29 cellular contexts compared by ENCODE assay signal in genomic region chr2:215633360-215633759, GRCh38.
DNase-seq lines count a peak whose midpoint lies in the region; ATAC-seq, FAIRE-seq and TF ChIP-seq lines count a peak whose summit lies in the region.
"Had no signal": no experiment of that assay in that cellular context is flagged by ENCODE, and none has a peak within 500 bp of the region (broad histone marks: within the 10 kb centered on the region; RNA-seq: fewer than 3 reads in every experiment).

No MANE protein-coding gene starts in this region.

- H4K8ac ChIP-seq in mesendoderm (ENCODE audit: low read depth, low read length): no peak overlapping the region

- H2AFZ ChIP-seq in HepG2 (ENCODE audit: low read length): no peak overlapping the region
- H2AFZ ChIP-seq in K562 (ENCODE audit: low read depth, low read length): no peak overlapping the region

- CTCF ChIA-PET in HepG2 (lab: Yijun Ruan, JAX; ENCODE audit: low intra/inter-chr PET ratio, low total read pairs): no interaction called here
- CTCF ChIA-PET in K562 (lab: Yijun Ruan, JAX; ENCODE audit: low intra/inter-chr PET ratio): no interaction called here

- peaks cover 30% of the 10 kb centered on the region for H3K4me1 Mint-ChIP-seq in HFFc6 (ENCODE audit: low read depth)
- H3K4me1 Mint-ChIP-seq: CD14-positive monocyte; CD4-positive, alpha-beta memory T cell; CD4-positive, CD25-positive, alpha-beta regulatory T cell; CD8-positive, alpha-beta memory T cell had no signal

- H4K20me1 ChIP-seq in HepG2 (ENCODE audit: insufficient read depth, low read length) (no peaks in the 10 kb centered on the region), K562 (replicated peaks; ENCODE audit: control insufficient read depth, insufficient read depth, low read length) (no peaks in the 10 kb centered on the region)
- H4K20me1 ChIP-seq: BLaER1 had no signal

- H3K36me3 Mint-ChIP-seq in HFFc6 (ENCODE audit: low read depth): peaks cover 66% of the 10 kb centered on the region
- H3K36me3 Mint-ChIP-seq: CD4-positive, CD25-positive, alpha-beta regulatory T cell had no signal

- H3K36me3 ChIP-seq in HepG2 (replicated peaks in 1 of 2; ENCODE audit: control insufficient read depth in 1 of 2, insufficient read depth in 2 of 2, low read length in 2 of 2) (no peaks in the 10 kb centered on the region), right lobe of liver (no peaks in the 10 kb centered on the region), K562 (ENCODE audit: control insufficient read depth, insufficient read depth, low read length) (no peaks in the 10 kb centered on the region), mesendoderm (ENCODE audit: control insufficient read depth, insufficient read depth, low read length) (no peaks in the 10 kb centered on the region)
- H3K36me3 ChIP-seq: BE2C, BLaER1 had no signal

- ATAC-seq in HepG2: no peak
- ATAC-seq in right lobe of liver: no peak
- no peak for ATAC-seq in K562
- ATAC-seq: GM12878 had no signal

- TF ChIP-seq POLR2A in HepG2 (IDR thresholded peaks at IDR 0.05; ENCODE audit: insufficient read depth in 1 of 2, low read depth in 2 of 2, low read length in 2 of 2) (no peak), right lobe of liver (IDR thresholded peaks at IDR 0.05) (no peak), K562 (conservative IDR thresholded peaks at IDR 0.05) (no peak)

- TF ChIP-seq CTCF in HepG2 (CRISPR knock-in tag; IDR thresholded peaks at IDR 0.05): no peak
- no peak for TF ChIP-seq CTCF in right lobe of liver (IDR thresholded peaks at IDR 0.05)
- TF ChIP-seq CTCF in K562 (IDR thresholded peaks at IDR 0.05 in 2 of 3, conservative IDR thresholded peaks at IDR 0.05 in 1 of 3; ENCODE audit: insufficient read depth in 2 of 3, low read depth in 1 of 3, low read length in 3 of 3): no peak
- TF ChIP-seq CTCF in coronary artery (IDR thresholded peaks at IDR 0.05): no peak
- no peak for TF ChIP-seq CTCF in HFFc6 (IDR thresholded peaks at IDR 0.05)

- H3K9me3 ChIP-seq in HepG2 (ENCODE audit: low read length) (peaks cover 52% of the 10 kb centered on the region), right lobe of liver (no peaks in the 10 kb centered on the region), K562 (replicated peaks; ENCODE audit: control insufficient read depth, insufficient read depth, low read depth, low read length) (no peaks in the 10 kb centered on the region; the same call in 1 of the 2 replicates)
- H3K9me3 ChIP-seq: BE2C had no signal

- H3K18ac ChIP-seq in mesendoderm (ENCODE audit: low read length): no peak overlapping the region

- intact Hi-C loops in HepG2 (cut with micrococcal nuclease; ENCODE audit: unreplicated experiment) (no loop called here), right lobe of liver (cut with DNase I) (no loop called here), K562 (cut with micrococcal nuclease) (no loop called here)

- no peak overlapping the region for H4K5ac ChIP-seq in mesendoderm (ENCODE audit: low read length)

- H2BK15ac ChIP-seq in mesendoderm (replicated peaks; ENCODE audit: low read depth): peak overlapping the region; percentile 7

- TF ChIP-seq RAD21 in HepG2 (CRISPR knock-in tag; IDR thresholded peaks at IDR 0.05) (no peak), K562 (CRISPR knock-in tag; conservative IDR thresholded peaks at IDR 0.05 in 1 of 2, IDR thresholded peaks at IDR 0.05 in 1 of 2) (no peak)

- FAIRE-seq in HepG2 (lab: Jason Lieb, UNC) (no peak), K562 (lab: Jason Lieb, UNC) (no peak), islet of Langerhans (lab: Jason Lieb, UNC) (peak; percentile 9)
- FAIRE-seq: A204.1, GM12878, GM12892, GM18507 had no signal

- no peaks in the 10 kb centered on the region for H3K79me1 ChIP-seq in mesendoderm (ENCODE audit: low read length)

- H3K9me1 ChIP-seq in K562 (ENCODE audit: control insufficient read depth, insufficient read depth, low read length): no peaks in the 10 kb centered on the region

- POLR2A ChIA-PET in HepG2 (lab: Yijun Ruan, JAX) (no interaction called here), K562 (lab: Yijun Ruan, JAX) (no interaction called here)

- TF ChIP-seq EP300 in HepG2 (IDR thresholded peaks at IDR 0.05; ENCODE audit: low read depth in 2 of 2, low read length in 2 of 2) (no peak), HepG2 (CRISPR knock-in tag; IDR thresholded peaks at IDR 0.05; ENCODE audit: borderline replicate concordance) (no peak), K562 (IDR thresholded peaks at IDR 0.05; ENCODE audit: low read length) (no peak)

- no peak overlapping the region for H3K4ac ChIP-seq in mesendoderm (ENCODE audit: low read depth, low read length)

- peaks cover 54% of the 10 kb centered on the region for H3K9me3 Mint-ChIP-seq in HFFc6

- no peak overlapping the region for H3K56ac ChIP-seq in mesendoderm (ENCODE audit: low read length)

- no peak overlapping the region for H3K4me2 ChIP-seq in HepG2 (ENCODE audit: low read depth, low read length)
- H3K4me2 ChIP-seq in K562 (ENCODE audit: insufficient read depth, low read length): no peak overlapping the region
- no peak overlapping the region for H3K4me2 ChIP-seq in mesendoderm (ENCODE audit: low read length)
- H3K4me2 ChIP-seq: BLaER1 had no signal

- H3K27ac ChIP-seq in HepG2 (ENCODE audit: extremely low read length, insufficient read depth, low read length) (no peak overlapping the region), right lobe of liver (no peak overlapping the region), K562 (ENCODE audit: extremely low read depth, low read depth, low read length) (no peak overlapping the region), mesendoderm (ENCODE audit: low read depth, low read length) (no peak overlapping the region), coronary artery (no peak overlapping the region)
- H3K27ac ChIP-seq: BLaER1 had no signal

- DNase-seq in HepG2 (ENCODE audit: low spot score) (no peak), right lobe of liver (no peak), K562 (ENCODE audit: extremely low read depth in 1 of 4, low spot score in 3 of 4) (no peak), mesendoderm (no peak), coronary artery (ENCODE audit: low spot score) (no peak), pons (ENCODE audit: low spot score) (no peak), HFFc6 (no peak)
- DNase-seq: 8988T; ACHN; BE2C; C1 segment of cervical spinal cord; CD4-positive, alpha-beta memory T cell; CD4-positive, CD25-positive, alpha-beta regulatory T cell; CD8-positive, alpha-beta memory T cell; COR-L47; DMS 273 treated with DMSO at 0.1 percent for 48 hours; DMS153; DMS53; DMS79; DND-41; EL; GDM1 had no signal

- H2BK5ac ChIP-seq in mesendoderm (ENCODE audit: low read length): no peak overlapping the region

- H3K4me1 ChIP-seq in HepG2 (ENCODE audit: insufficient read depth, low read length) (peaks cover 16% of the 10 kb centered on the region), right lobe of liver (no peaks in the 10 kb centered on the region), K562 (replicated peaks in 1 of 2; ENCODE audit: control insufficient read depth in 2 of 2, insufficient read depth in 2 of 2, low read length in 2 of 2) (no peaks in the 10 kb centered on the region; a peak in 1 of 5 replicates), mesendoderm (ENCODE audit: control insufficient read depth, low read depth, low read length) (no peaks in the 10 kb centered on the region)
- H3K4me1 ChIP-seq: BE2C, BLaER1 had no signal

- H3K27me3 ChIP-seq in HepG2 (ENCODE audit: control insufficient read depth in 1 of 2, insufficient read depth in 2 of 2, low read length in 2 of 2) (no peaks in the 10 kb centered on the region), right lobe of liver (no peaks in the 10 kb centered on the region), K562 (ENCODE audit: control insufficient read depth in 2 of 2, insufficient read depth in 2 of 2, low read length in 2 of 2) (no peaks in the 10 kb centered on the region), mesendoderm (ENCODE audit: insufficient read depth, low read length, poor library complexity) (no peaks in the 10 kb centered on the region)
- H3K27me3 ChIP-seq: BE2C, BLaER1 had no signal

- no peak overlapping the region for H3K23ac ChIP-seq in mesendoderm (ENCODE audit: low read length)

- H3K27ac Mint-ChIP-seq in HFFc6: no peak overlapping the region
- H3K27ac Mint-ChIP-seq: CD14-positive monocyte; CD4-positive, alpha-beta memory T cell; CD4-positive, CD25-positive, alpha-beta regulatory T cell; CD8-positive, alpha-beta memory T cell had no signal

- no peaks in the 10 kb centered on the region for H3K27me3 Mint-ChIP-seq in HFFc6 (ENCODE audit: insufficient read depth)
- H3K27me3 Mint-ChIP-seq: CD4-positive, CD25-positive, alpha-beta regulatory T cell had no signal

- no TSS peak for BruUV-seq in HepG2 (replicated peaks; lab: Mats Ljungman, UMichigan)
- no TSS peak for BruUV-seq in K562 (replicated peaks; lab: Mats Ljungman, UMichigan)

- no peak overlapping the region for H2AK5ac ChIP-seq in mesendoderm (ENCODE audit: low read length)

- no peak overlapping the region for H3K4me3 ChIP-seq in HepG2 (replicated peaks in 1 of 3; ENCODE audit: insufficient read depth in 1 of 3, low read depth in 2 of 3, low read length in 3 of 3)
- no peak overlapping the region for H3K4me3 ChIP-seq in right lobe of liver
- H3K4me3 ChIP-seq in K562: no peak overlapping the region
- no peak overlapping the region for H3K4me3 ChIP-seq in mesendoderm (ENCODE audit: low read length)
- H3K4me3 ChIP-seq in coronary artery: no peak overlapping the region
- H3K4me3 ChIP-seq: BLaER1, GM12878 had no signal

- in situ Hi-C loops in HepG2 (cut with HindIII; ENCODE audit: extremely low pct_ligation_motif_present, low pct_unique_long_range_greater_than_20kb) (no loop called here), K562 (cut with MboI) (no loop called here)

- no peak overlapping the region for H3K9ac ChIP-seq in HepG2 (ENCODE audit: insufficient read depth, low read depth, low read length)
- no peak overlapping the region for H3K9ac ChIP-seq in K562 (ENCODE audit: insufficient read depth in 1 of 2, low read depth in 2 of 2, low read length in 2 of 2)
- no peak overlapping the region for H3K9ac ChIP-seq in mesendoderm (ENCODE audit: low read length)
- H3K9ac ChIP-seq: BLaER1 had no signal

- no peak overlapping the region for H3K4me3 Mint-ChIP-seq in HFFc6
- H3K4me3 Mint-ChIP-seq: CD14-positive monocyte; CD4-positive, alpha-beta memory T cell; CD4-positive, CD25-positive, alpha-beta regulatory T cell; CD8-positive, alpha-beta memory T cell had no signal

- H3K79me2 ChIP-seq in HepG2 (ENCODE audit: insufficient read depth, low read length) (no peaks in the 10 kb centered on the region), K562 (ENCODE audit: control insufficient read depth, insufficient read depth, low read length) (no peaks in the 10 kb centered on the region), mesendoderm (ENCODE audit: control insufficient read depth, insufficient read depth, low read length) (no peaks in the 10 kb centered on the region)

- no peak overlapping the region for H2BK120ac ChIP-seq in mesendoderm (ENCODE audit: low read depth, low read length)

TF ChIP-seq in HepG2, 621 proteins besides CTCF, POLR2A, EP300 and RAD21 (continues in another document):
- TF ChIP-seq ZNF30 (CRISPR knock-in tag; IDR thresholded peaks at IDR 0.05): no peak
- TF ChIP-seq KMT2B (CRISPR knock-in tag; IDR thresholded peaks at IDR 0.05): no peak

TF ChIP-seq in K562, 482 proteins besides CTCF, POLR2A, EP300 and RAD21:
- TF ChIP-seq ZNF507 (tag; conservative IDR thresholded peaks at IDR 0.05): peak; percentile 45; the same call in 1 of the 2 replicates
- TF ChIP-seq GABPA (tag; conservative IDR thresholded peaks at IDR 0.05; ENCODE audit: low read depth): no peak
TF ChIP-seq in K562: peak in this region for 1.
